15 cellular contexts compared by ENCODE assay signal in the genomic region with DNA sequence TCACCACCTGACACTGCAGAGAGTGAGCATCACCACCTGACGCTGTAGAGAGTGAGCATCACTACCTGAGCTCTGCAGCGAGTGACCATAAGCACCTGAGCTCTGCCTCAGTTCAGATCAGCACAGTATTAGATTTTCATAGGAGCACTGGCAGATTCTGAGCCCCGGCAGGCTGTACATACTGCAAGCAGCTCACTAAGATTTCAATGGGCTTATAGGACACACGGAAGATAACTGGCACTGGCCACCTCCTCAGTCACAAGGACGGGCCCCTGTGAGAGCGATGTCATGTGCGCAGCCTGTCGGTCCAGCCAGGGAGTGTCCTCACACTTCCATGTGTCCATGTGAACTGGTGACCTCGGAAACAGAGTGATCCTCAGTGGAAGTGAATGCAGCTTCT.
"Had no signal": no experiment of that assay in that cellular context is flagged by ENCODE, and none has a peak within 500 bp of the region (broad histone marks: within the 10 kb centered on the region; RNA-seq: fewer than 3 reads in every experiment).

No MANE protein-coding gene starts in this region.

- H3K36me3 Mint-ChIP-seq: mesothelial cell of epicardium; stimulated activated effector memory CD8-positive, alpha-beta T cell treated with anti-CD3 and anti-CD28 coated beads, Interleukin-12 subunit alpha, Interleukin-12 subunit beta, amount 100 ng/mL, for 72 hours had no signal

- H3K4me1 Mint-ChIP-seq: central memory CD8-positive, alpha-beta T cell; stimulated activated effector memory CD8-positive, alpha-beta T cell treated with anti-CD3 and anti-CD28 coated beads, Interleukin-12 subunit alpha, Interleukin-12 subunit beta, amount 100 ng/mL, for 72 hours had no signal

- ATAC-seq: heart left ventricle; stimulated activated effector memory CD8-positive, alpha-beta T cell treated with anti-CD3 and anti-CD28 coated beads, Interleukin-12 subunit alpha, Interleukin-12 subunit beta, amount 100 ng/mL, for 72 hours; upper lobe of right lung had no signal

- H3K27me3 Mint-ChIP-seq: central memory CD8-positive, alpha-beta T cell; dendritic cell treated with granulocyte-macrophage colony-stimulating factor and Interleukin-4, amounts not matched to agents 40 ng/mL and 50 ng/mL, for 4 days; natural killer cell treated with Interleukin-12 subunit alpha and Interleukin-12 subunit beta and Interleukin-15 and Interleukin-18, amount 100 ng/mL, for 72 hours; stimulated activated naive CD8-positive, alpha-beta T cell treated with anti-CD3 and anti-CD28 coated beads, Interleukin-15, Interleukin-2, amounts not matched to agents 100 ng/mL and 50 ng/mL, for 24 hours had no signal

- H3K27ac Mint-ChIP-seq: dendritic cell treated with granulocyte-macrophage colony-stimulating factor and Interleukin-4, amounts not matched to agents 40 ng/mL and 50 ng/mL, for 4 days; mesothelial cell of epicardium; natural killer cell treated with Interleukin-12 subunit alpha and Interleukin-12 subunit beta and Interleukin-15 and Interleukin-18, amount 100 ng/mL, for 72 hours; stimulated activated effector memory CD8-positive, alpha-beta T cell treated with anti-CD3 and anti-CD28 coated beads, Interleukin-12 subunit alpha, Interleukin-12 subunit beta, amount 100 ng/mL, for 72 hours; stimulated activated naive CD8-positive, alpha-beta T cell treated with anti-CD3 and anti-CD28 coated beads, Interleukin-15, Interleukin-2, amounts not matched to agents 100 ng/mL and 50 ng/mL, for 24 hours had no signal

- H3K4me3 Mint-ChIP-seq: central memory CD8-positive, alpha-beta T cell; dendritic cell treated with granulocyte-macrophage colony-stimulating factor and Interleukin-4, amounts not matched to agents 40 ng/mL and 50 ng/mL, for 4 days; mesothelial cell of epicardium; natural killer cell treated with Interleukin-12 subunit alpha and Interleukin-12 subunit beta and Interleukin-15 and Interleukin-18, amount 100 ng/mL, for 72 hours; stimulated activated effector memory CD8-positive, alpha-beta T cell treated with anti-CD3 and anti-CD28 coated beads, Interleukin-12 subunit alpha, Interleukin-12 subunit beta, amount 100 ng/mL, for 72 hours; stimulated activated naive CD8-positive, alpha-beta T cell treated with anti-CD3 and anti-CD28 coated beads, Interleukin-15, Interleukin-2, amounts not matched to agents 100 ng/mL and 50 ng/mL, for 24 hours had no signal

- H3K9me3 Mint-ChIP-seq: mesothelial cell of epicardium; stimulated activated effector memory CD8-positive, alpha-beta T cell treated with anti-CD3 and anti-CD28 coated beads, Interleukin-12 subunit alpha, Interleukin-12 subunit beta, amount 100 ng/mL, for 72 hours had no signal

- DNase-seq: effector CD4-positive, alpha-beta T cell; heart left ventricle; hippocampal formation; kidney glomerular epithelial cell; mammary epithelial cell; occipital lobe; stimulated activated CD4-positive, alpha-beta T cell treated with anti-CD3 and anti-CD28 coated beads, Interleukin-4, amount 100 ng/mL, for 1 hour; stimulated activated CD8-positive, alpha-beta memory T cell treated with anti-CD3 and anti-CD28 coated beads, Interleukin-4, amount 100 ng/mL, for 48 hours; upper lobe of right lung had no signal
